22 cellular contexts compared by ENCODE assay signal in the genomic region with DNA sequence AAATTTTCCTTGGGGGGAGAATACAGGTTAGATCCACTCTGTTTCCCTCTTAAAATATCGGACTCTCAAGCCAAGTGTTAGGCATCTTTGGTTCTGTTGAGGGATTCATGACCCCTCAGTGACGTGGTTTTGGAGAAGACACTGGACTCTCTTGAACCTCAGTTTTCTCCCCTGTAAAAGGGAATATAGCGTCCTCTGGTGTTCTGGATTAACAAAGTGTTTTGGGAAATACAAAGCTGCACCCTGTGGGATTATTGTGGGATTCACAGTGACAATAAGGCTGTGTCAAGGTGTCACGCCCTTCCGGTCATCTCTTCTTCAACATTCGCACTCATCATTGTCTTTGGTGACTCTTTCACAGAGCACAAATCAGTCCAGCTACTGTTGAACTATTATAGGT.
"Had no signal": no experiment of that assay in that cellular context is flagged by ENCODE, and none has a peak within 500 bp of the region (broad histone marks: within the 10 kb centered on the region; RNA-seq: fewer than 3 reads in every experiment).

No MANE protein-coding gene starts in this region.

- H2AFZ ChIP-seq: hepatocyte had no signal

- H3K9me3 ChIP-seq: colonic mucosa, esophagus muscularis mucosa, gastroesophageal sphincter, heart left ventricle, prostate gland, sigmoid colon, testis, tibial artery had no signal

- H3K27ac ChIP-seq: colonic mucosa, esophagus muscularis mucosa, foreskin keratinocyte, gastroesophageal sphincter, heart left ventricle, hepatocyte, prostate gland, sigmoid colon, testis, tibial artery had no signal

- H3K36me3 ChIP-seq: colonic mucosa, esophagus muscularis mucosa, gastroesophageal sphincter, heart left ventricle, prostate gland, sigmoid colon, tibial artery had no signal

- FAIRE-seq: endothelial cell of umbilical vein, kidney had no signal

- H3K27me3 ChIP-seq: colonic mucosa, foreskin keratinocyte, gastroesophageal sphincter, heart left ventricle, hepatocyte, sigmoid colon, testis, tibial artery had no signal

- H3K79me2 ChIP-seq: hepatocyte had no signal

- H3K4me2 ChIP-seq: hepatocyte had no signal

- DNase-seq: colonic mucosa; effector CD8-positive, alpha-beta T cell; foreskin keratinocyte; heart left ventricle; kidney; mesenchymal stem cell; midbrain; naive thymus-derived CD4-positive, alpha-beta T cell; nucleus accumbens; right cardiac atrium; sigmoid colon; stimulated activated CD4-positive, alpha-beta T cell treated with anti-CD3 and anti-CD28 coated beads, Interleukin-2, amount 100 ng/mL, for 24 hours; stimulated activated CD4-positive, alpha-beta T cell treated with anti-CD3 and anti-CD28 coated beads, Interleukin-4, amount 100 ng/mL, for 24 hours; stimulated activated naive CD4-positive, alpha-beta T cell treated with Interleukin-2 at 50 U/mL for 16 hours; substantia nigra; testis; tibial artery had no signal

- H3K4me3 ChIP-seq: colonic mucosa, esophagus muscularis mucosa, gastroesophageal sphincter, heart left ventricle, hepatocyte, prostate gland, sigmoid colon, testis, tibial artery had no signal

- H3K4me1 ChIP-seq: colonic mucosa, esophagus muscularis mucosa, foreskin keratinocyte, gastroesophageal sphincter, heart left ventricle, prostate gland, sigmoid colon, testis, tibial artery had no signal
